18 cellular contexts compared by ENCODE assay signal in the genomic region with DNA sequence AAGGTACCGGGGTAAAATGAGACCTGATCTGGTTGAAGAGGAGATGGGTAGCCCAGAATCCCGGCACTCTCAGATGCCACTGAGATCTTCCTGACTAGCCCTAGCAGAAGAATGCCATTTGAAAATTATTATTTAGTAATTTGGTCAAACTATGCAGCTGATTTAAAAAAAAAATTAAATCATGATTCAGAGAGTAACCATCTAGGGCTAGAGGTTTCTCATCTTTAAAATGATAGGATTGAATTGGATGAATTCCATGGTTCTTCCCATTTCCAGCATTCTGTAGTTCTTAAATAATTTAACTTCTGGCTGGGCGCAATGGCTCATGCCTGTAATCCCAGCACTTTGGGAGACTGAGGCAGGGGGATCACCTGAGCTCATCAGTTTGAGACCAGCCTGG.
"Had no signal": no experiment of that assay in that cellular context is flagged by ENCODE, and none has a peak within 500 bp of the region (broad histone marks: within the 10 kb centered on the region; RNA-seq: fewer than 3 reads in every experiment).

No MANE protein-coding gene starts in this region.

- H3K9me3 Mint-ChIP-seq: activated CD4-positive, alpha-beta T cell treated with anti-CD3 and anti-CD28 coated beads, Interleukin-2, amount 10 ng/mL, durations not matched to agents 7 days and 5 days had no signal

- H3K27me3 Mint-ChIP-seq: activated CD4-positive, alpha-beta T cell treated with anti-CD3 and anti-CD28 coated beads, Interleukin-2, amount 10 ng/mL, durations not matched to agents 7 days and 5 days; stimulated activated naive B cell treated with anti-CD40 and anti-IgM and Interleukin-4, amounts not matched to agents 10 μg/mL and 1 μg/mL and 100 μg/mL, for 72 hours had no signal

- FAIRE-seq: bronchial epithelial cell, frontal cortex had no signal

- H3K4me3 ChIP-seq: heart left ventricle, left lung, thyroid gland had no signal

- H3K27ac ChIP-seq: heart left ventricle, neutrophil, thyroid gland had no signal

- H3K9me3 ChIP-seq: heart left ventricle, left lung, neutrophil, thyroid gland had no signal

- H3K27me3 ChIP-seq: heart left ventricle, left lung, neutrophil, thyroid gland had no signal

- H3K27ac Mint-ChIP-seq: activated CD4-positive, alpha-beta T cell treated with anti-CD3 and anti-CD28 coated beads, Interleukin-2, amount 10 ng/mL, durations not matched to agents 7 days and 5 days; natural killer cell; stimulated activated naive B cell treated with anti-CD40 and anti-IgM and Interleukin-4, amounts not matched to agents 10 μg/mL and 1 μg/mL and 100 μg/mL, for 72 hours had no signal

- H3K4me1 ChIP-seq: thyroid gland had no signal

- H3K36me3 ChIP-seq: left lung, neutrophil, thyroid gland had no signal

- H3K4me3 Mint-ChIP-seq: activated CD4-positive, alpha-beta T cell treated with anti-CD3 and anti-CD28 coated beads, Interleukin-2, amount 10 ng/mL, durations not matched to agents 7 days and 5 days; natural killer cell; stimulated activated naive B cell treated with anti-CD40 and anti-IgM and Interleukin-4, amounts not matched to agents 10 μg/mL and 1 μg/mL and 100 μg/mL, for 72 hours had no signal

- DNase-seq: activated CD4-positive, alpha-beta T cell treated with anti-CD3 and anti-CD28 coated beads, Interleukin-2, amount 10 ng/mL, durations not matched to agents 7 days and 5 days; activated CD8-positive, alpha-beta memory T cell treated with anti-CD3 and anti-CD28 coated beads, Interleukin-2, amount 50 U/mL, for 48 hours; activated naive CD4-positive, alpha-beta T cell; anterior cingulate cortex; dermis blood vessel endothelial cell; heart left ventricle; islet precursor cell; left lung; natural killer cell; posterior cingulate gyrus; retina; stimulated activated CD4-positive, alpha-beta T cell treated with anti-CD3 and anti-CD28 coated beads, Interleukin-2, amount 100 ng/mL, for 48 hours; stimulated activated naive B cell treated with anti-CD40 and anti-IgM and Interleukin-4, amounts not matched to agents 10 μg/mL and 1 μg/mL and 100 μg/mL, for 72 hours; T-helper 9 cell; thyroid gland had no signal

- ATAC-seq: heart left ventricle; natural killer cell; stimulated activated naive B cell treated with anti-CD40 and anti-IgM and Interleukin-4, amounts not matched to agents 10 μg/mL and 1 μg/mL and 100 μg/mL, for 72 hours had no signal

- H3K4me1 Mint-ChIP-seq: activated CD4-positive, alpha-beta T cell treated with anti-CD3 and anti-CD28 coated beads, Interleukin-2, amount 10 ng/mL, durations not matched to agents 7 days and 5 days; stimulated activated naive B cell treated with anti-CD40 and anti-IgM and Interleukin-4, amounts not matched to agents 10 μg/mL and 1 μg/mL and 100 μg/mL, for 72 hours had no signal
